8 cellular contexts compared by ENCODE assay signal in genomic region chr1:20361805-20362381, GRCh38.
DNase-seq lines count a peak whose midpoint lies in the region; ATAC-seq and TF ChIP-seq lines count a peak whose summit lies in the region.

No MANE protein-coding gene starts in this region.

- no peak overlapping the region for H3T11ph ChIP-seq in H9 (ENCODE audit: low read length)

- H3K18ac ChIP-seq in H9 (ENCODE audit: insufficient read length, low read depth, low read length) (no peak overlapping the region), mesenchymal stem cell (ENCODE audit: low read depth in 1 of 2, low read length in 2 of 2) (no peak overlapping the region)

- no peak overlapping the region for H3K4me2 ChIP-seq in H9 (ENCODE audit: insufficient read depth, insufficient read length, low read length)
- no peak overlapping the region for H3K4me2 ChIP-seq in mesenchymal stem cell (ENCODE audit: low read length, poor library complexity, severe bottlenecking)

- no peaks in the 10 kb centered on the region; a peak in 1 of 5 replicates for H3K9me3 Mint-ChIP-seq in H9

- no peak overlapping the region for H3K27ac ChIP-seq in H9 (ENCODE audit: insufficient read length, low read depth, low read length)
- H3K27ac ChIP-seq in RWPE1: no peak overlapping the region
- H3K27ac ChIP-seq in dorsolateral prefrontal cortex: peak overlapping the region in 9 of 59 donors; percentile 2 to 52 (median 31)
- no peak overlapping the region for H3K27ac ChIP-seq in mesenchymal stem cell (ENCODE audit: low read length, poor library complexity, severe bottlenecking)
- H3K27ac ChIP-seq in transverse colon: no peak overlapping the region

- no peaks in the 10 kb centered on the region for H3K36me3 ChIP-seq in BJ (ENCODE audit: control insufficient read depth, insufficient read depth, low read length)
- no peaks in the 10 kb centered on the region for H3K36me3 ChIP-seq in mesenchymal stem cell (ENCODE audit: control insufficient read depth in 1 of 2, insufficient read depth in 2 of 2, low read depth in 1 of 2, low read length in 2 of 2)
- H3K36me3 ChIP-seq in transverse colon: no peaks in the 10 kb centered on the region

- peaks cover 10% of the 10 kb centered on the region for H3K23me2 ChIP-seq in H9 (ENCODE audit: insufficient read length, low read depth, low read length, poor library complexity, severe bottlenecking)

- TF ChIP-seq CTCF in BJ (IDR thresholded peaks at IDR 0.05; ENCODE audit: insufficient read depth, low read depth, low read length) (peak; percentile 91), H9 (conservative IDR thresholded peaks at IDR 0.05) (peak; percentile 94), RWPE1 (conservative IDR thresholded peaks at IDR 0.05; ENCODE audit: low read depth) (peak; percentile 70), dorsolateral prefrontal cortex (IDR thresholded peaks at IDR 0.05 in 54 of 56, conservative IDR thresholded peaks at IDR 0.05 in 2 of 56; ENCODE audit: low read depth in 1 of 56, partially characterized antibody in 56 of 56) (peak; percentile 61 to 96 (median 88)), transverse colon (IDR thresholded peaks at IDR 0.05) (peak; percentile 59 to 78 (median 71))

- no peaks in the 10 kb centered on the region for H3K79me2 ChIP-seq in H9 (ENCODE audit: insufficient read depth, low read length)

- in situ Hi-C loops in transverse colon (cut with MboI; ENCODE audit: low pct_ligation_motif_present in 1 of 4, low pct_unique_long_range_greater_than_20kb in 1 of 4, low sequenced_read_pairs in 3 of 4): no loop called here

- H4K20me1 ChIP-seq in H9 (ENCODE audit: control insufficient read depth, insufficient read depth, insufficient read length): no peaks in the 10 kb centered on the region

- H3K4ac ChIP-seq in H9 (ENCODE audit: low read depth, low read length) (no peak overlapping the region), mesenchymal stem cell (ENCODE audit: low read depth in 1 of 2, low read length in 2 of 2) (no peak overlapping the region)

- H4K91ac ChIP-seq in H9 (ENCODE audit: insufficient read length, low read depth, low read length): no peak overlapping the region
- H4K91ac ChIP-seq in mesenchymal stem cell (ENCODE audit: low read length): no peak overlapping the region

- no peak overlapping the region for H2AFZ ChIP-seq in H9 (ENCODE audit: low read length)
- H2AFZ ChIP-seq in mesenchymal stem cell (ENCODE audit: low read depth, low read length): no peak overlapping the region

- H3K36me3 Mint-ChIP-seq in H9 (ENCODE audit: insufficient read depth in 1 of 3, low read depth in 3 of 3): no peaks in the 10 kb centered on the region; a peak in 1 of 7 replicates

- no peak overlapping the region for H3K4me3 Mint-ChIP-seq in H9

- no CpG with 5 or more reads among the region's 8 CpGs for WGBS in H9 (ENCODE audit: extremely low coverage, insufficient read length, low lambda C conversion rate)
- 17% methylated on average over 8 of the region's 8 CpGs for WGBS in mesenchymal stem cell
- WGBS in transverse colon (ENCODE audit: low coverage in 1 of 2), 2 donors: 28 to 80% methylated on average over 1 to 8 of the region's 8 CpGs

- H3K79me1 ChIP-seq in H9 (ENCODE audit: insufficient read depth, low read depth, low read length, poor library complexity, severe bottlenecking) (no peaks in the 10 kb centered on the region), mesenchymal stem cell (replicated peaks; ENCODE audit: low read length, poor library complexity, severe bottlenecking) (no peaks in the 10 kb centered on the region)

- H3K4me3 ChIP-seq in BJ (ENCODE audit: low read depth, low read length) (no peak overlapping the region), dorsolateral prefrontal cortex (no peak overlapping the region), mesenchymal stem cell (ENCODE audit: insufficient read depth in 1 of 2, low read depth in 1 of 2, low read length in 2 of 2) (no peak overlapping the region), transverse colon (no peak overlapping the region)

- H3K14ac ChIP-seq in H9 (ENCODE audit: insufficient read depth, low read length) (no peak overlapping the region), mesenchymal stem cell (ENCODE audit: low read length in 2 of 2) (no peak overlapping the region)

- H3K4me1 Mint-ChIP-seq in H9: peaks cover 3 to 9% of the 10 kb centered on the region in 2 experiments; a peak in 2 of 4 replicates

- H2BK120ac ChIP-seq in H9 (ENCODE audit: low read depth, low read length, poor library complexity, severe bottlenecking) (no peak overlapping the region), mesenchymal stem cell (ENCODE audit: low read depth, low read length) (no peak overlapping the region)

- CTCF ChIA-PET in BJ (lab: Yijun Ruan, JAX) (interaction anchor here (0.7 to 6.0 kb wide), 29 partner anchors 9 to 445 kb away, joined by 3 to 111 read pairs (median 6); partner anchors contain the start of gene CAMK2N1), RWPE1 (lab: Yijun Ruan, JAX) (interaction anchor here (0.6 to 1.9 kb wide), 21 partner anchors 9 to 653 kb away, joined by 3 to 10 read pairs (median 3); no protein-coding TSS in a partner anchor)

- H3K56ac ChIP-seq in H9 (ENCODE audit: insufficient read length, low read depth, low read length): no peak overlapping the region

- peaks cover 33% of the 10 kb centered on the region for H3K27me3 ChIP-seq in BJ (ENCODE audit: control insufficient read depth, insufficient read depth, low read length)
- peaks cover 17% of the 10 kb centered on the region; the same call in 1 of the 2 replicates for H3K27me3 ChIP-seq in H9 (ENCODE audit: insufficient read depth, low read length)
- peaks cover 0 to 20% (median 0%) of the 10 kb centered on the region in 45 donors for H3K27me3 ChIP-seq in dorsolateral prefrontal cortex
- peaks cover 79 to 90% of the 10 kb centered on the region in 2 experiments for H3K27me3 ChIP-seq in mesenchymal stem cell (ENCODE audit: control insufficient read depth in 1 of 2, insufficient read depth in 1 of 2, low read length in 2 of 2)
- peaks cover 39% of the 10 kb centered on the region for H3K27me3 ChIP-seq in transverse colon

- H3K9ac ChIP-seq in H9 (ENCODE audit: extremely low read depth, insufficient read length, low read length) (no peak overlapping the region), mesenchymal stem cell (ENCODE audit: low read length) (no peak overlapping the region)

- no peak overlapping the region for H2BK15ac ChIP-seq in H9 (ENCODE audit: low read depth, low read length)
- no peak overlapping the region for H2BK15ac ChIP-seq in mesenchymal stem cell (ENCODE audit: low read depth, poor library complexity, severe bottlenecking)

- H3K23ac ChIP-seq in H9 (ENCODE audit: insufficient read length, low read depth, low read length): no peak overlapping the region
- H3K23ac ChIP-seq in mesenchymal stem cell (ENCODE audit: low read length in 2 of 2): no peak overlapping the region

- DNase-seq in BJ (ENCODE audit: low read depth) (no peak), H9 (peak; percentile 86), RWPE1 (ENCODE audit: low spot score) (peak; percentile 64), dorsolateral prefrontal cortex (peak; percentile 71 to 90 (median 82)), mesenchymal stem cell (peak; percentile 50), transverse colon (peak; percentile 70)

- no peak overlapping the region for H4K8ac ChIP-seq in H9 (replicated peaks; ENCODE audit: insufficient read length, low read depth, low read length)
- no peak overlapping the region for H4K8ac ChIP-seq in mesenchymal stem cell (ENCODE audit: low read length)

- H2BK5ac ChIP-seq in H9 (ENCODE audit: insufficient read length, low read length) (no peak overlapping the region), mesenchymal stem cell (ENCODE audit: low read depth, low read length, poor library complexity, severe bottlenecking) (no peak overlapping the region)

- no peak for TF ChIP-seq POLR2A in transverse colon (IDR thresholded peaks at IDR 0.05)

- H2BK12ac ChIP-seq in H9 (ENCODE audit: insufficient read length, low read depth, low read length) (no peak overlapping the region), mesenchymal stem cell (ENCODE audit: low read length in 2 of 2) (no peak overlapping the region)

- no peak overlapping the region for H4K5ac ChIP-seq in H9 (ENCODE audit: insufficient read length, low read depth, low read length)

- ATAC-seq in HG03095 (IDR thresholded peaks at IDR 0.05; ENCODE audit: unreplicated experiment) (no peak), HG02571 (IDR thresholded peaks at IDR 0.05; ENCODE audit: unreplicated experiment) (no peak)

- peaks cover 86% of the 10 kb centered on the region for H3K27me3 Mint-ChIP-seq in H9 (ENCODE audit: low read depth)

- no peaks in the 10 kb centered on the region for H3K9me3 ChIP-seq in H9 (ENCODE audit: control insufficient read depth, low read depth, low read length)
- no peaks in the 10 kb centered on the region for H3K9me3 ChIP-seq in mesenchymal stem cell (ENCODE audit: control insufficient read depth, low read length)
- H3K9me3 ChIP-seq in transverse colon: no peaks in the 10 kb centered on the region

- TF ChIP-seq EP300 in transverse colon (IDR thresholded peaks at IDR 0.05; ENCODE audit: low read depth): no peak

- intact Hi-C loops in dorsolateral prefrontal cortex (cut with DNase I): loop anchor here (5.0 kb wide), 3 partner anchors 130 to 150 kb away; no protein-coding TSS in a partner anchor
- intact Hi-C loops in transverse colon (cut with DNase I; ENCODE audit: low total_unique reads): no loop called here

- POLR2A ChIA-PET in BJ (lab: Charles Lee): no interaction called here
- POLR2A ChIA-PET in RWPE1 (lab: Yijun Ruan, JAX; ENCODE audit: low non-redundant PET): no interaction called here

- no peak overlapping the region for H2BK20ac ChIP-seq in H9 (ENCODE audit: low read depth, low read length, poor library complexity, severe bottlenecking)

- no peaks in the 10 kb centered on the region for H3K4me1 ChIP-seq in H9 (ENCODE audit: insufficient read depth, low read length)
- peaks cover 17% of the 10 kb centered on the region for H3K4me1 ChIP-seq in mesenchymal stem cell (ENCODE audit: control insufficient read depth, insufficient read depth, low read depth, low read length)
- peaks cover 9 to 36% (median 26%) of the 10 kb centered on the region in 4 donors for H3K4me1 ChIP-seq in transverse colon

- no peak overlapping the region for H3K27ac Mint-ChIP-seq in H9

- H2AK5ac ChIP-seq in H9 (ENCODE audit: insufficient read length, low read length): no peak overlapping the region
- H2AK5ac ChIP-seq in mesenchymal stem cell (ENCODE audit: low read length, severe bottlenecking): no peak overlapping the region
